ENCODE assay signal across 11 cellular contexts in the genomic region with DNA sequence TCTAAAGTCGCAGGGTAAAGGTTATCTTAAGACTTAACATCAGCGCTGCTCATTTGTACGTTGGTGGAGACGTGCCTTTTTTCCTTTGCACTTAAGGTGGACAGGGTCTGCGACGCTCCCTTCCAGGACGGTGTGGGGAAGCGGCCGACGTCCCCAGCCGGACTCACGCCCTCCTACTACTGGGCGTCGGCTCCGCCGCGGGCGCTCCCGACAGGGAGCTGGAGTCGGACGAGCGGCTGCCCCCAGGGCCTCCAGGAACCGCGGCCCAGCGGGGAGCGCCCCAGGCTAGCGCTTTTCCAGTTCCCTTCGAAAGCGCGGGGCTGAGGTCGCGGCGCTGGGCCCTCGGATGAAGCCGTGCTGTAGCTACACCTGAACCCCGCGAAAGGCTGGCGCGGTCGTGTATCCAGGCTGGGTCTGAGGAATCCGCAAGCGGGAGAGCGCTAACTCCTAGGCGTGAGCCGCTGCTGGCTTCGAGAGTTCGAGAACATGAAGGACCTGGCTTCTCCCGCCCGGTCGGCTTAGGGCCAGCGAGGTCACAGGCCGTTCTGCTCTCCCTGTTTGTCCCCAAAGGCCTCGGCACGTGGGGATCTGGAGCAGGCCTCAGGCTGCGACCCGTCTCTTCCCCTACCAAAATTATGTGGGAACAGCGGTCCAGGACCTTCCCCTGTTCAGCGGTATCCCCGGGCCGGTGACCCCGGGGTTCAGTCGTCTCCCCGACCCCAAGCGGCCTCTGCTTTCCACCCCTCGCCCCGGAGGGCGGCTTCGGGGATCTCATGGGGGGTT. TPM values are rescaled to one million over a fixed set of nuclear protein-coding genes. Genes with fewer than 3 reads are reported as not detected.
DNase-seq lines count a peak whose midpoint lies in the region; ATAC-seq and TF ChIP-seq lines count a peak whose summit lies in the region.
"Had no signal": no experiment of that assay in that cellular context is flagged by ENCODE, and none has a peak within 500 bp of the region (broad histone marks: within the 10 kb centered on the region; RNA-seq: fewer than 3 reads in every experiment).

No MANE protein-coding gene starts in this region.

- CTCF ChIA-PET in activated CD8-positive, alpha-beta memory T cell treated with anti-CD3 and anti-CD28 coated beads, Interleukin-2, amount 10 ng/mL, durations not matched to agents 7 days and 5 days (lab: Charles Lee): no interaction called here

- peaks cover 10% of the 10 kb centered on the region for H3K36me3 Mint-ChIP-seq in activated CD8-positive, alpha-beta memory T cell treated with anti-CD3 and anti-CD28 coated beads, Interleukin-2, amount 10 ng/mL, durations not matched to agents 7 days and 5 days
- H3K36me3 Mint-ChIP-seq: T-cell had no signal

- peaks cover 86% of the 10 kb centered on the region for H3K27me3 Mint-ChIP-seq in activated CD8-positive, alpha-beta memory T cell treated with anti-CD3 and anti-CD28 coated beads, Interleukin-2, amount 10 ng/mL, durations not matched to agents 7 days and 5 days

- H3K9me3 Mint-ChIP-seq in activated CD8-positive, alpha-beta memory T cell treated with anti-CD3 and anti-CD28 coated beads, Interleukin-2, amount 10 ng/mL, durations not matched to agents 7 days and 5 days (ENCODE audit: low read depth): no peaks in the 10 kb centered on the region
- H3K9me3 Mint-ChIP-seq: T-cell had no signal

- H3K36me3 ChIP-seq in muscle layer of duodenum (ENCODE audit: control insufficient read depth in 1 of 2, insufficient read depth in 2 of 2, low read length in 2 of 2) (no peaks in the 10 kb centered on the region), suprapubic skin (no peaks in the 10 kb centered on the region)

- no peak for TF ChIP-seq EP300 in suprapubic skin (IDR thresholded peaks at IDR 0.05)

- H3K4me3 ChIP-seq in muscle layer of duodenum (ENCODE audit: low read depth in 1 of 2, low read length in 2 of 2) (peak overlapping the region; percentile 30 to 60), suprapubic skin (peak overlapping the region; percentile 53)

- no peak for TF ChIP-seq CTCF in suprapubic skin (IDR thresholded peaks at IDR 0.05)

- H3K27ac ChIP-seq in muscle layer of duodenum (ENCODE audit: low read length) (no peak overlapping the region), suprapubic skin (no peak overlapping the region)
- H3K27ac ChIP-seq: parathyroid adenoma had no signal

- peak overlapping the region; percentile 11 for H3K4me3 Mint-ChIP-seq in activated CD8-positive, alpha-beta memory T cell treated with anti-CD3 and anti-CD28 coated beads, Interleukin-2, amount 10 ng/mL, durations not matched to agents 7 days and 5 days

- H3K9me3 ChIP-seq in muscle layer of duodenum (ENCODE audit: control insufficient read depth in 1 of 2, low read length in 2 of 2) (no peaks in the 10 kb centered on the region), suprapubic skin (no peaks in the 10 kb centered on the region)

- H3K4me1 ChIP-seq in muscle layer of duodenum (ENCODE audit: control insufficient read depth in 1 of 2, insufficient read depth in 2 of 2, low read length in 2 of 2) (peaks cover 0 to 54% of the 10 kb centered on the region in 2 donors), suprapubic skin (peaks cover 60% of the 10 kb centered on the region)
- H3K4me1 ChIP-seq: parathyroid adenoma had no signal

- no peak for DNase-seq in activated CD8-positive, alpha-beta memory T cell treated with anti-CD3 and anti-CD28 coated beads, Interleukin-2, amount 10 ng/mL, durations not matched to agents 7 days and 5 days
- DNase-seq in activated CD8-positive, alpha-beta memory T cell treated with anti-CD3 and anti-CD28 coated beads for 24 hours: no peak
- DNase-seq in ecto neural progenitor cell (ENCODE audit: low spot score) (peak; percentile 65), suprapubic skin (ENCODE audit: low spot score in 2 of 2) (no peak), NCI-H345 treated with DMSO at 0.1 percent for 48 hours (lab: John Stamatoyannopoulos, UW; ENCODE audit: unreplicated experiment) (no peak), mesenteric fat pad (ENCODE audit: low spot score) (no peak)
- DNase-seq: NCI-H774, T-cell had no signal

- peaks cover 88% of the 10 kb centered on the region for H3K27me3 ChIP-seq in muscle layer of duodenum (ENCODE audit: low read depth, low read length)
- H3K27me3 ChIP-seq in suprapubic skin: peaks cover 100% of the 10 kb centered on the region

- no peak for TF ChIP-seq POLR2A in suprapubic skin (IDR thresholded peaks at IDR 0.05)

- no peak overlapping the region for H3K27ac Mint-ChIP-seq in activated CD8-positive, alpha-beta memory T cell treated with anti-CD3 and anti-CD28 coated beads, Interleukin-2, amount 10 ng/mL, durations not matched to agents 7 days and 5 days

- H3K4me1 Mint-ChIP-seq in activated CD8-positive, alpha-beta memory T cell treated with anti-CD3 and anti-CD28 coated beads, Interleukin-2, amount 10 ng/mL, durations not matched to agents 7 days and 5 days: peaks cover 15% of the 10 kb centered on the region

- ATAC-seq in activated CD8-positive, alpha-beta memory T cell treated with anti-CD3 and anti-CD28 coated beads, Interleukin-2, amount 10 ng/mL, durations not matched to agents 7 days and 5 days: no peak
- ATAC-seq in HG03095 (IDR thresholded peaks at IDR 0.05; ENCODE audit: unreplicated experiment): no peak

- WGBS in suprapubic skin: 48% methylated on average over 36 of the region's 68 CpGs

RNA-seq across cellular contexts. Expression of a gene that starts 3.8 kb away (rescaled TPM):
- not detected for total RNA-seq in activated CD8-positive, alpha-beta memory T cell treated with anti-CD3 and anti-CD28 coated beads, Interleukin-2, amount 10 ng/mL, durations not matched to agents 7 days and 5 days
- total RNA-seq in suprapubic skin (under 1 TPM in 1 of 4 donors, not detected in 3; 0.42 TPM), mesenteric fat pad (1.1 TPM)
- total RNA-seq: T-cell had no signal
